Comparison of ENCODE assay signal across 1 cellular context in genomic region chrX:63503541-63503940, GRCh38.
TF ChIP-seq lines count a peak whose summit lies in the region.

No MANE protein-coding gene starts in this region.

TF ChIP-seq in GM23338, 12 proteins besides CTCF, POLR2A, EP300 and RAD21 (continued from another document):
- no peak for TF ChIP-seq ZNF462 (CRISPR knock-in tag; IDR thresholded peaks at IDR 0.05)
- no peak for TF ChIP-seq NANOG (IDR thresholded peaks at IDR 0.05; ENCODE audit: borderline replicate concordance)
- TF ChIP-seq EZH2 (IDR thresholded peaks at IDR 0.05; ENCODE audit: low read depth, unreplicated experiment), result no peak
- TF ChIP-seq ZNF331 (CRISPR knock-in tag; IDR thresholded peaks at IDR 0.05; ENCODE audit: low read depth), result no peak
TF ChIP-seq in GM23338: peak in this region for 0.
